In the genomic region with DNA sequence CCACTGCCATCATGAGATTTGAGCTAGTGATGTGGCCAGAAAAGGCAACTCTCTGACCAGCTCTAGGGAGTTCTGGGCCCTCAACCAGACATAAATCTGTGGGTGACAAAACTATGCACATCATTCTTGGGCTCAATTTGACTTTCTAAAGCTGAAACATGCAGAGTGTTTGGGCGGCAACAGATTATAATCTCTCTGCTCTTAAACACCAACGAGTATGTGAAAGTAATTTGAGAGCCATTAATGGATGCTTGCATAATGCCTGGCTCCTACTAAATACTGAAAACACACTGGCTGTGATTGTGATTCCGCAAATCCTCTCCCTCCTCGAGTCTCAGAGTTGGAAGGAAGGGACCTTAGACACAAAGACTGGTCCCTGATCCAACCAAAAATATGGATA, we compare ENCODE assay signal across 20 cellular contexts.
DNase-seq lines count a peak whose midpoint lies in the region; TF ChIP-seq lines count a peak whose summit lies in the region.
"Had no signal": no experiment of that assay in that cellular context is flagged by ENCODE, and none has a peak within 500 bp of the region (broad histone marks: within the 10 kb centered on the region; RNA-seq: fewer than 3 reads in every experiment).

No MANE protein-coding gene starts in this region.

- no peaks in the 10 kb centered on the region; the same call in 1 of the 2 replicates for H4K20me1 ChIP-seq in Karpas-422 (ENCODE audit: insufficient read depth, low read depth, low read length)

- H3K9ac ChIP-seq in Karpas-422 (ENCODE audit: low read length), result no peak overlapping the region

- H3K27ac ChIP-seq in suprapubic skin, result no peak overlapping the region
- no peak overlapping the region for H3K27ac ChIP-seq in Karpas-422 (ENCODE audit: low read length)
- H3K27ac ChIP-seq: 22Rv1, HL-60, RWPE1, SJSA1 had no signal

- TF ChIP-seq EP300 in suprapubic skin (IDR thresholded peaks at IDR 0.05), result no peak

- H3K4me3 ChIP-seq in suprapubic skin, result no peak overlapping the region
- no peak overlapping the region for H3K4me3 ChIP-seq in Karpas-422 (ENCODE audit: low read length)
- H3K4me3 ChIP-seq: SJSA1 had no signal

- H3K9me3 ChIP-seq in suprapubic skin, result no peaks in the 10 kb centered on the region
- no peaks in the 10 kb centered on the region for H3K9me3 ChIP-seq in Karpas-422 (ENCODE audit: low read length)

- no peak for TF ChIP-seq POLR2A in suprapubic skin (IDR thresholded peaks at IDR 0.05)

- peak; percentile 10 for DNase-seq in DMS 273 (lab: John Stamatoyannopoulos, UW; ENCODE audit: unreplicated experiment)
- DNase-seq in DMS 273 treated with DMSO at 0.1 percent for 48 hours (lab: John Stamatoyannopoulos, UW), result no peak
- peak; percentile 14 for DNase-seq in M059J (ENCODE audit: low read depth)
- DNase-seq in fibroblast of gingiva (ENCODE audit: low read depth), result peak; percentile 11
- peak; percentile 13 to 15 for DNase-seq in suprapubic skin (ENCODE audit: low spot score in 2 of 2)
- DNase-seq in occipital lobe (lab: John Stamatoyannopoulos, UW), result no peak
- no peak for DNase-seq in NCI-H446 (lab: John Stamatoyannopoulos, UW)
- no peak for DNase-seq in Karpas-422
- DNase-seq: CD8-positive, alpha-beta T cell; DND-41; GDM1; NCI-H1436; NCI-H2029 treated with DMSO at 0.1 percent for 48 hours; NCI-H226; NCI-H69; NK-92 treated with Interleukin-12 subunit alpha and Interleukin-12 subunit beta, amount 100 ng/mL, for 24 hours had no signal

- WGBS in suprapubic skin, result 32% methylated on average over 4 of the region's 4 CpGs

- no peaks in the 10 kb centered on the region for H3K9me2 ChIP-seq in Karpas-422 (replicated peaks; ENCODE audit: insufficient read depth, low read length)

- H3K36me3 ChIP-seq in suprapubic skin (no peaks in the 10 kb centered on the region), Karpas-422 (ENCODE audit: insufficient read depth, low read length) (no peaks in the 10 kb centered on the region)
- H3K36me3 ChIP-seq: SJSA1 had no signal

- no peaks in the 10 kb centered on the region for H3K79me2 ChIP-seq in Karpas-422 (ENCODE audit: low read length)

- H3K27me3 ChIP-seq in suprapubic skin, result peaks cover 3% of the 10 kb centered on the region
- no peaks in the 10 kb centered on the region for H3K27me3 ChIP-seq in Karpas-422 (ENCODE audit: low read length)
- H3K27me3 ChIP-seq: SJSA1 had no signal

- no peak for TF ChIP-seq CTCF in suprapubic skin (IDR thresholded peaks at IDR 0.05)

- H3K4me1 ChIP-seq in suprapubic skin (peaks cover 15% of the 10 kb centered on the region), Karpas-422 (ENCODE audit: low read length) (no peaks in the 10 kb centered on the region)

- H2AFZ ChIP-seq in Karpas-422 (ENCODE audit: low read length), result no peak overlapping the region

- H3K4me2 ChIP-seq in Karpas-422 (ENCODE audit: low read depth, low read length, poor library complexity, severe bottlenecking), result no peak overlapping the region

Comparison
In these comparisons a context has a peak if more than half of its experiments do, and no peak if none do; other contexts are left out.
1. DNase-seq: peak in DMS 273 (single experiment), M059J (single experiment), fibroblast of gingiva (single experiment) and suprapubic skin (2 of 2); none in DMS 273 treated with DMSO at 0.1 percent for 48 hours (single experiment), occipital lobe (single experiment), NCI-H446 (0 of 2) and Karpas-422 (single experiment).